30 cellular contexts compared by ENCODE assay signal in genomic region chr2:175662335-175662734, GRCh38.
A peak's percentile ranks its signal among the peaks of the same experiment; 100 is the strongest.
DNase-seq lines count a peak whose midpoint lies in the region; ATAC-seq, FAIRE-seq and TF ChIP-seq lines count a peak whose summit lies in the region.
"Had no signal": no experiment of that assay in that cellular context is flagged by ENCODE, and none has a peak within 500 bp of the region (broad histone marks: within the 10 kb centered on the region; RNA-seq: fewer than 3 reads in every experiment).

No MANE protein-coding gene starts in this region.

- no peak overlapping the region for H2AFZ ChIP-seq in HepG2 (ENCODE audit: low read length)

- intact Hi-C loops in HepG2 (cut with micrococcal nuclease; ENCODE audit: unreplicated experiment): no loop called here
- intact Hi-C loops in right lobe of liver (cut with DNase I): no loop called here

- no peak for TF ChIP-seq RAD21 in HepG2 (CRISPR knock-in tag; IDR thresholded peaks at IDR 0.05)
- TF ChIP-seq RAD21 in A549 (conservative IDR thresholded peaks at IDR 0.05 in 1 of 2, IDR thresholded peaks at IDR 0.05 in 1 of 2): no peak

- TF ChIP-seq POLR2A in HepG2 (IDR thresholded peaks at IDR 0.05; ENCODE audit: insufficient read depth in 1 of 2, low read depth in 2 of 2, low read length in 2 of 2) (no peak), right lobe of liver (IDR thresholded peaks at IDR 0.05) (no peak), A549 (IDR thresholded peaks at IDR 0.05; ENCODE audit: low read length) (no peak)

- DNase-seq in HepG2 (ENCODE audit: low spot score) (no peak), right lobe of liver (no peak), A549 (ENCODE audit: low read depth in 1 of 2, low spot score in 1 of 2) (no peak), pons (ENCODE audit: low spot score) (no peak)
- DNase-seq: 8988T; ACHN; AML-193; BE2C; C1 segment of cervical spinal cord; Caco-2; Calu3; CD4-positive, alpha-beta memory T cell; CD4-positive, alpha-beta T cell; CD4-positive, CD25-positive, alpha-beta regulatory T cell; CD8-positive, alpha-beta memory T cell; CD8-positive, alpha-beta T cell; COR-L47; DMS 273 treated with DMSO at 0.1 percent for 48 hours; DMS153; DMS53; DMS79; DMS79 treated with DMSO at 0.1 percent for 48 hours; DND-41; EL had no signal

- H3K79me2 ChIP-seq in HepG2 (ENCODE audit: insufficient read depth, low read length): no peaks in the 10 kb centered on the region

- H3K36me3 ChIP-seq in HepG2 (replicated peaks in 1 of 2; ENCODE audit: control insufficient read depth in 1 of 2, insufficient read depth in 2 of 2, low read length in 2 of 2): no peaks in the 10 kb centered on the region
- H3K36me3 ChIP-seq in right lobe of liver: no peaks in the 10 kb centered on the region
- H3K36me3 ChIP-seq: BE2C; BLaER1; BLaER1 treated with 17β-estradiol and CSF1 and Interleukin-3, amounts not matched to agents 10 nM and 100 nM had no signal

- H3K27me3 ChIP-seq in HepG2 (ENCODE audit: control insufficient read depth in 1 of 2, insufficient read depth in 2 of 2, low read length in 2 of 2) (no peaks in the 10 kb centered on the region), right lobe of liver (no peaks in the 10 kb centered on the region)
- H3K27me3 ChIP-seq: BE2C; BLaER1; BLaER1 treated with 17β-estradiol and CSF1 and Interleukin-3, amounts not matched to agents 10 nM and 100 nM had no signal

- BruUV-seq in HepG2 (replicated peaks; lab: Mats Ljungman, UMichigan): no TSS peak

- POLR2A ChIA-PET in HepG2 (lab: Yijun Ruan, JAX) (no interaction called here), A549 (lab: Yijun Ruan, JAX) (no interaction called here)

- no peak overlapping the region for H3K4me2 ChIP-seq in HepG2 (ENCODE audit: low read depth, low read length)
- no peak overlapping the region for H3K4me2 ChIP-seq in A549
- H3K4me2 ChIP-seq: BLaER1; BLaER1 treated with 17β-estradiol and CSF1 and Interleukin-3, amounts not matched to agents 10 nM and 100 nM had no signal

- H4K20me1 ChIP-seq in HepG2 (ENCODE audit: insufficient read depth, low read length): no peaks in the 10 kb centered on the region
- H4K20me1 ChIP-seq: BLaER1; BLaER1 treated with 17β-estradiol and CSF1 and Interleukin-3, amounts not matched to agents 10 nM and 100 nM had no signal

- H3K4me1 ChIP-seq in HepG2 (ENCODE audit: insufficient read depth, low read length): no peaks in the 10 kb centered on the region
- H3K4me1 ChIP-seq in right lobe of liver: no peaks in the 10 kb centered on the region
- H3K4me1 ChIP-seq in A549: no peaks in the 10 kb centered on the region
- H3K4me1 ChIP-seq: BE2C; BLaER1; BLaER1 treated with 17β-estradiol and CSF1 and Interleukin-3, amounts not matched to agents 10 nM and 100 nM; Caco-2 had no signal

- FAIRE-seq in HepG2 (lab: Jason Lieb, UNC): no peak
- FAIRE-seq in A549 (lab: Jason Lieb, UNC): no peak
- FAIRE-seq: A204.1, D721Med had no signal

- H3K4me3 ChIP-seq in HepG2 (replicated peaks in 1 of 3; ENCODE audit: insufficient read depth in 1 of 3, low read depth in 2 of 3, low read length in 3 of 3): no peak overlapping the region
- H3K4me3 ChIP-seq in right lobe of liver: no peak overlapping the region
- H3K4me3 ChIP-seq in A549: no peak overlapping the region
- H3K4me3 ChIP-seq: BLaER1; BLaER1 treated with 17β-estradiol and CSF1 and Interleukin-3, amounts not matched to agents 10 nM and 100 nM had no signal

- TF ChIP-seq EP300 in HepG2 (IDR thresholded peaks at IDR 0.05; ENCODE audit: low read depth in 2 of 2, low read length in 2 of 2) (no peak), HepG2 (CRISPR knock-in tag; IDR thresholded peaks at IDR 0.05; ENCODE audit: borderline replicate concordance) (no peak), A549 (IDR thresholded peaks at IDR 0.05) (no peak)

- CTCF ChIA-PET in HepG2 (lab: Yijun Ruan, JAX; ENCODE audit: low intra/inter-chr PET ratio, low total read pairs) (no interaction called here), A549 (lab: Yijun Ruan, JAX) (interaction anchor here (2.2 kb wide), 1 partner anchor 28 kb away, joined by 5 read pairs; no protein-coding TSS in a partner anchor)

- 69% methylated on average over 1 of the region's 1 CpG for WGBS in HepG2 (ENCODE audit: low lambda C conversion rate)
- 55% methylated on average over 1 of the region's 1 CpG for WGBS in right lobe of liver (ENCODE audit: insufficient coverage, low coverage, low lambda C conversion rate, missing lambda C conversion rate)
- 0% methylated on average over 1 of the region's 1 CpG for WGBS in A549 (ENCODE audit: missing lambda C conversion rate)

- in situ Hi-C loops in HepG2 (cut with HindIII; ENCODE audit: extremely low pct_ligation_motif_present, low pct_unique_long_range_greater_than_20kb): no loop called here

- H3K9me3 ChIP-seq in HepG2 (ENCODE audit: low read length): no peaks in the 10 kb centered on the region
- H3K9me3 ChIP-seq in right lobe of liver: no peaks in the 10 kb centered on the region
- H3K9me3 ChIP-seq in A549: no peaks in the 10 kb centered on the region
- H3K9me3 ChIP-seq: BE2C; BLaER1; BLaER1 treated with 17β-estradiol and CSF1 and Interleukin-3, amounts not matched to agents 10 nM and 100 nM; Caco-2 had no signal

- TF ChIP-seq CTCF in HepG2 (CRISPR knock-in tag; IDR thresholded peaks at IDR 0.05) (no peak), right lobe of liver (IDR thresholded peaks at IDR 0.05) (no peak), A549 (IDR thresholded peaks at IDR 0.05) (no peak)

- no peak overlapping the region for H3K9ac ChIP-seq in HepG2 (ENCODE audit: insufficient read depth, low read depth, low read length)
- H3K9ac ChIP-seq: BLaER1; BLaER1 treated with 17β-estradiol and CSF1 and Interleukin-3, amounts not matched to agents 10 nM and 100 nM had no signal

- H3K27ac ChIP-seq in HepG2 (ENCODE audit: extremely low read length, insufficient read depth, low read length) (no peak overlapping the region), right lobe of liver (no peak overlapping the region), A549 (no peak overlapping the region)
- H3K27ac ChIP-seq: 22Rv1; BLaER1; BLaER1 treated with 17β-estradiol and CSF1 and Interleukin-3, amounts not matched to agents 10 nM and 100 nM; C4-2B had no signal

- ATAC-seq in HepG2 (no peak), right lobe of liver (no peak), A549 (no peak)
- ATAC-seq: CD8-positive, alpha-beta T cell had no signal

TF ChIP-seq in HepG2, 621 proteins besides CTCF, POLR2A, EP300 and RAD21 (continues in another document):
- no peak for TF ChIP-seq RARA (CRISPR knock-in tag; IDR thresholded peaks at IDR 0.05)
- TF ChIP-seq MAFF (IDR thresholded peaks at IDR 0.05; ENCODE audit: low read depth, low read length): peak; percentile 71
- TF ChIP-seq CENPX (CRISPR knock-in tag; IDR thresholded peaks at IDR 0.05): no peak
- no peak for TF ChIP-seq ZNF670 (CRISPR knock-in tag; IDR thresholded peaks at IDR 0.05; ENCODE audit: borderline replicate concordance)

TF ChIP-seq in A549, 52 proteins besides CTCF, POLR2A, EP300 and RAD21:
- TF ChIP-seq ZSCAN20 (CRISPR knock-in tag; IDR thresholded peaks at IDR 0.05) (no peak), REST (IDR thresholded peaks at IDR 0.05) (no peak), MAFK (IDR thresholded peaks at IDR 0.05; ENCODE audit: partially characterized antibody) (peak; percentile 10)

Comparison
In these comparisons a context has a peak if more than half of its experiments do, and no peak if none do; other contexts are left out.
1. Of the 38 proteins assayed by ChIP-seq in both HepG2 and A549: peak only in HepG2: none; only in A549: none; in both: MAFK; in neither: 37.